ENCODE assay signal across 18 cellular contexts in genomic region chr19:42208612-42209011, GRCh38.
A peak's percentile ranks its signal among the peaks of the same experiment; 100 is the strongest.
DNase-seq lines count a peak whose midpoint lies in the region; ATAC-seq and TF ChIP-seq lines count a peak whose summit lies in the region.
"Had no signal": no experiment of that assay in that cellular context is flagged by ENCODE, and none has a peak within 500 bp of the region (broad histone marks: within the 10 kb centered on the region; RNA-seq: fewer than 3 reads in every experiment).

No MANE protein-coding gene starts in this region.

- no peak overlapping the region for H3K4me3 ChIP-seq in coronary artery
- H3K4me3 ChIP-seq: BLaER1, gastroesophageal sphincter, lung, neural progenitor cell, transverse colon had no signal

- H3K27me3 Mint-ChIP-seq in stimulated activated naive CD8-positive, alpha-beta T cell treated with anti-CD3 and anti-CD28 coated beads, Interleukin-15, Interleukin-2, amounts not matched to agents 100 ng/mL and 50 ng/mL, for 24 hours: no peaks in the 10 kb centered on the region
- H3K27me3 Mint-ChIP-seq in stimulated activated naive CD8-positive, alpha-beta T cell treated with anti-CD3 and anti-CD28 coated beads, Interleukin-15, amount 100 ng/mL, for 72 hours: no peaks in the 10 kb centered on the region

- H3K4me1 Mint-ChIP-seq in stimulated activated naive CD8-positive, alpha-beta T cell treated with anti-CD3 and anti-CD28 coated beads, Interleukin-15, Interleukin-2, amounts not matched to agents 100 ng/mL and 50 ng/mL, for 24 hours (ENCODE audit: low read depth): peaks cover 52% of the 10 kb centered on the region
- peaks cover 56% of the 10 kb centered on the region for H3K4me1 Mint-ChIP-seq in stimulated activated naive CD8-positive, alpha-beta T cell treated with anti-CD3 and anti-CD28 coated beads, Interleukin-15, amount 100 ng/mL, for 72 hours
- H3K4me1 Mint-ChIP-seq: neural progenitor cell had no signal

- TF ChIP-seq CTCF in coronary artery (IDR thresholded peaks at IDR 0.05): no peak

- H3K27ac ChIP-seq in epithelial cell of prostate: peak overlapping the region; percentile 92
- no peak overlapping the region for H3K27ac ChIP-seq in coronary artery
- H3K27ac ChIP-seq: BLaER1, gastroesophageal sphincter, neural progenitor cell had no signal

- peaks cover 64% of the 10 kb centered on the region for H3K36me3 Mint-ChIP-seq in stimulated activated naive CD8-positive, alpha-beta T cell treated with anti-CD3 and anti-CD28 coated beads, Interleukin-15, Interleukin-2, amounts not matched to agents 100 ng/mL and 50 ng/mL, for 24 hours (ENCODE audit: low read depth)

- no peak overlapping the region for H3K4me3 Mint-ChIP-seq in stimulated activated naive CD8-positive, alpha-beta T cell treated with anti-CD3 and anti-CD28 coated beads, Interleukin-15, Interleukin-2, amounts not matched to agents 100 ng/mL and 50 ng/mL, for 24 hours
- H3K4me3 Mint-ChIP-seq in stimulated activated naive CD8-positive, alpha-beta T cell treated with anti-CD3 and anti-CD28 coated beads, Interleukin-15, amount 100 ng/mL, for 72 hours: no peak overlapping the region
- H3K4me3 Mint-ChIP-seq: neural progenitor cell had no signal

- peak overlapping the region; percentile 78 for H3K27ac Mint-ChIP-seq in stimulated activated naive CD8-positive, alpha-beta T cell treated with anti-CD3 and anti-CD28 coated beads, Interleukin-15, Interleukin-2, amounts not matched to agents 100 ng/mL and 50 ng/mL, for 24 hours
- peak overlapping the region in 1 of 2 donors; percentile 65 for H3K27ac Mint-ChIP-seq in stimulated activated naive CD8-positive, alpha-beta T cell treated with anti-CD3 and anti-CD28 coated beads, Interleukin-15, amount 100 ng/mL, for 72 hours
- H3K27ac Mint-ChIP-seq: neural progenitor cell had no signal

- DNase-seq in stimulated activated naive CD8-positive, alpha-beta T cell treated with anti-CD3 and anti-CD28 coated beads, Interleukin-15, amount 100 ng/mL, for 72 hours: no peak
- DNase-seq in NCI-H2196 (lab: John Stamatoyannopoulos, UW; ENCODE audit: unreplicated experiment) (peak; percentile 72), epithelial cell of prostate (ENCODE audit: low read depth, low spot score) (no peak), coronary artery (ENCODE audit: low spot score) (no peak), NCI-H2171 (lab: John Stamatoyannopoulos, UW) (no peak)
- no peak for DNase-seq in stimulated activated CD4-positive, alpha-beta T cell treated with anti-CD3 and anti-CD28 coated beads, Interleukin-4, amount 100 ng/mL, for 1 hour
- DNase-seq: activated CD4-positive, CD25-positive, alpha-beta regulatory T cell; DMS79; NCI-H1694; NCI-H526; stimulated activated CD4-positive, alpha-beta T cell treated with anti-CD3 and anti-CD28 coated beads, Interleukin-4, amount 100 ng/mL, for 24 hours; transverse colon had no signal

- ATAC-seq in stimulated activated naive CD8-positive, alpha-beta T cell treated with anti-CD3 and anti-CD28 coated beads, Interleukin-15, amount 100 ng/mL, for 72 hours: no peak
- ATAC-seq: gastroesophageal sphincter, sciatic nerve had no signal

- H3K9me3 Mint-ChIP-seq in stimulated activated naive CD8-positive, alpha-beta T cell treated with anti-CD3 and anti-CD28 coated beads, Interleukin-15, Interleukin-2, amounts not matched to agents 100 ng/mL and 50 ng/mL, for 24 hours: no peaks in the 10 kb centered on the region
- no peaks in the 10 kb centered on the region for H3K9me3 Mint-ChIP-seq in stimulated activated naive CD8-positive, alpha-beta T cell treated with anti-CD3 and anti-CD28 coated beads, Interleukin-15, amount 100 ng/mL, for 72 hours
- H3K9me3 Mint-ChIP-seq: neural progenitor cell had no signal
